27 cellular contexts compared by ENCODE assay signal in genomic region chr10:8898745-8899330, GRCh38.
"Had no signal": no experiment of that assay in that cellular context is flagged by ENCODE, and none has a peak within 500 bp of the region (broad histone marks: within the 10 kb centered on the region; RNA-seq: fewer than 3 reads in every experiment).

No MANE protein-coding gene starts in this region.

- ATAC-seq: body of pancreas, gastroesophageal sphincter, left cardiac atrium, left ventricle myocardium superior, pancreas, sciatic nerve, upper lobe of right lung had no signal

- DNase-seq: activated B cell treated with CpG ODN at 0.5 μM for 24 hours; activated CD4-positive, alpha-beta T cell treated with anti-CD3 and anti-CD28 coated beads, Interleukin-2, amount 50 U/mL, for 4 hours; activated naive CD4-positive, alpha-beta T cell; activated T-cell treated with anti-CD3 and anti-CD28 coated beads, Interleukin-2, amount 50 U/mL, for 48 hours; adrenal gland; aorta; body of pancreas; effector CD8-positive, alpha-beta T cell; erythroblast; islet precursor cell; left cardiac atrium; left ventricle myocardium superior; pancreas; retina; stimulated activated CD4-positive, alpha-beta T cell treated with anti-CD3 and anti-CD28 coated beads, Interleukin-12 subunit alpha, Interleukin-12 subunit beta, amount 100 ng/mL, for 4 hours; stimulated activated CD4-positive, alpha-beta T cell treated with anti-CD3 and anti-CD28 coated beads, Interleukin-4, amount 100 ng/mL, for 1 hour; T-cell; tibial artery; upper lobe of right lung had no signal

- H3K27ac ChIP-seq: adrenal gland, body of pancreas, gastroesophageal sphincter, hepatocyte, pancreas, prostate gland, skin epidermis, suprapubic skin, tibial artery, upper lobe of right lung had no signal

- H3K4me3 ChIP-seq: adrenal gland, body of pancreas, gastroesophageal sphincter, hepatocyte, pancreas, prostate gland, skin epidermis, suprapubic skin, tibial artery, upper lobe of right lung had no signal

- H3K9me3 Mint-ChIP-seq: activated B cell treated with CpG ODN at 0.5 μM for 24 hours, T-cell had no signal

- H3K27me3 ChIP-seq: adrenal gland, body of pancreas, gastroesophageal sphincter, hepatocyte, pancreas, tibial artery, upper lobe of right lung had no signal

- H3K27me3 Mint-ChIP-seq: activated B cell treated with CpG ODN at 0.5 μM for 24 hours had no signal

- H3K36me3 ChIP-seq: adrenal gland, gastroesophageal sphincter, pancreas, prostate gland, suprapubic skin, tibial artery, upper lobe of right lung had no signal

- H3K4me3 Mint-ChIP-seq: activated B cell treated with CpG ODN at 0.5 μM for 24 hours; T-helper 2 cell treated with Interferon-gamma antibody and Interleukin-4, amounts not matched to agents 5 μg/mL and 100 μg/mL, for 36 hours had no signal

- H3K4me1 Mint-ChIP-seq: activated B cell treated with CpG ODN at 0.5 μM for 24 hours had no signal

- H3K9me3 ChIP-seq: adrenal gland, body of pancreas, gastroesophageal sphincter, pancreas, prostate gland, suprapubic skin, tibial artery, upper lobe of right lung had no signal

- H3K4me1 ChIP-seq: adrenal gland, body of pancreas, gastroesophageal sphincter, pancreas, prostate gland, suprapubic skin, tibial artery, upper lobe of right lung had no signal

- H3K27ac Mint-ChIP-seq: activated B cell treated with CpG ODN at 0.5 μM for 24 hours; T-helper 2 cell treated with Interferon-gamma antibody and Interleukin-4, amounts not matched to agents 5 μg/mL and 100 μg/mL, for 36 hours had no signal

- H3K36me3 Mint-ChIP-seq: activated naive CD4-positive, alpha-beta T cell treated with anti-CD3 and anti-CD28 coated beads, Interleukin-2, amount 50 U/mL, for 72 hours; T-cell had no signal
